ENCODE assay signal across 8 cellular contexts in the genomic region with DNA sequence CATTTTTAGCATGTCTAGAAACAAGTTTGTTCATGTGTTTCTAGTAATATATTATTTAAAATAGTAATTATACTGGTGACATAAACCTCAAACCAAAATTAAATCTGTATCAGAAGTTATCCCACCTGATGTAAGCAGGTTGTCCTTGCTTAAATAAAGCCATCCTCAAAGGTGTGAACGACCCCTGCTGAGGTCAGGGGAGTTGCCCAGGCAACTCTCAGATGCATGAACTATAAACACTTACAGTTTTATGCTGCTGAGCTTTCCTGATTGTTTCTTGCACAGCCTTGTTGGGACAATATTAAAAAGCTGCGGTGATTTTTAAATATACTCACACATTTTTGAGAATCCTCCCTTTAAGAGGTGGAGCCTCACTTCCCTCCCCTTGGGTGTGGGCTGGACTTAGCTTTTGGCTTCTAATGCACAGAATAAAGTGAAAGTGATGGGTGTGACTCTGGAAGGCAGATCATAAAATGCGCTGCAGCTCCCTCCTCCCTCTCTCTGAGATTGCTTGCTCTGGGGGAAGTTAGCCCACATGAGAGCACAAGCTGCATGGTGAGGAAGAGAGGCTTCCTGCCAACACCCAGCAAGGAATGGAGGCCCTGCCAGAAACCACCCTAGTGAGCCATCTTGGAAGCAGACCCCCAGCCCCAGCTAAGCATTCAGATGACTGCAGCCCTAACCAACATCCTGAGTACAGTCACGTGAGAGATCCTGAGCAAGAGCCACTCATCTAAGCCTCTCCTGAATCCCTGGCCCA.
DNase-seq lines count a peak whose midpoint lies in the region; ATAC-seq, FAIRE-seq and TF ChIP-seq lines count a peak whose summit lies in the region.

No MANE protein-coding gene starts in this region.

- peak overlapping the region; percentile 52 for H3K4me3 Mint-ChIP-seq in MCF 10A (ENCODE audit: unreplicated experiment)

- peak; percentile 27 for TF ChIP-seq POLR2A in GM19193 (IDR thresholded peaks at IDR 0.05; ENCODE audit: extremely low read depth, insufficient read depth, insufficient read length)

- CTCF ChIA-PET in MCF 10A (lab: Yijun Ruan, JAX) = interaction anchor here (0.5 to 1.4 kb wide), 4 partner anchors 20 to 102 kb away, joined by 3 to 13 read pairs (median 4); no protein-coding TSS in a partner anchor

- TF ChIP-seq CTCF in MCF 10A (IDR thresholded peaks at IDR 0.05; ENCODE audit: unreplicated experiment) = no peak

- H3K27ac Mint-ChIP-seq in MCF 10A (ENCODE audit: low read depth, unreplicated experiment) = no peak overlapping the region

- peaks cover 25% of the 10 kb centered on the region for H3K4me1 Mint-ChIP-seq in MCF 10A (ENCODE audit: insufficient read depth, unreplicated experiment)

- H3K9me3 Mint-ChIP-seq in MCF 10A (ENCODE audit: unreplicated experiment) = no peaks in the 10 kb centered on the region

- FAIRE-seq in urothelium cell line (lab: Jason Lieb, UNC) = peak; percentile 68
- FAIRE-seq in frontal cortex (lab: Jason Lieb, UNC) = no peak

- intact Hi-C loops in MCF 10A (cut with micrococcal nuclease) = no loop called here

- no peaks in the 10 kb centered on the region for H3K36me3 Mint-ChIP-seq in MCF 10A (ENCODE audit: insufficient read depth, unreplicated experiment)

- H3K27me3 Mint-ChIP-seq in MCF 10A (ENCODE audit: insufficient read depth, unreplicated experiment) = no peaks in the 10 kb centered on the region

- DNase-seq in AG20443 (ENCODE audit: low spot score) (peak; percentile 87), MCF 10A (ENCODE audit: unreplicated experiment) (peak; percentile 92), medulla oblongata (ENCODE audit: extremely low spot score) (peak; percentile 10), urothelium cell line (ENCODE audit: low spot score) (peak; percentile 75), frontal cortex (ENCODE audit: low spot score in 2 of 2) (no peak)

- ATAC-seq in HG03565 (IDR thresholded peaks at IDR 0.05; ENCODE audit: unreplicated experiment) = peak; percentile 81
- ATAC-seq in SK-N-SH treated with all-trans-retinoic acid at 6 μM for 48 hours = peak; percentile 95

- no TSS peak for BruUV-seq in MCF 10A (replicated peaks; lab: Mats Ljungman, UMichigan)

- POLR2A ChIA-PET in MCF 10A (lab: Yijun Ruan, JAX) = interaction anchor here (0.6 to 1.3 kb wide), 5 partner anchors 9 to 579 kb away, joined by 3 to 19 read pairs (median 3); no protein-coding TSS in a partner anchor

TF ChIP-seq in SK-N-SH treated with all-trans-retinoic acid at 6 μM for 48 hours, 23 proteins besides CTCF, POLR2A, EP300 and RAD21:
- TF ChIP-seq GLIS3 (CRISPR knock-in tag; IDR thresholded peaks at IDR 0.05) = no peak
- TF ChIP-seq TCF4 (CRISPR knock-in tag; IDR thresholded peaks at IDR 0.05; ENCODE audit: borderline replicate concordance) = no peak
- no peak for TF ChIP-seq ZNF8 (CRISPR knock-in tag; IDR thresholded peaks at IDR 0.05)
- TF ChIP-seq ZC3H10 (CRISPR knock-in tag; IDR thresholded peaks at IDR 0.05) = no peak
- no peak for TF ChIP-seq SNAI2 (CRISPR knock-in tag; IDR thresholded peaks at IDR 0.05)
- no peak for TF ChIP-seq PPARA (CRISPR knock-in tag; IDR thresholded peaks at IDR 0.05; ENCODE audit: borderline replicate concordance)
- no peak for TF ChIP-seq RARB (CRISPR knock-in tag; IDR thresholded peaks at IDR 0.05)
- TF ChIP-seq, protein P1, sequence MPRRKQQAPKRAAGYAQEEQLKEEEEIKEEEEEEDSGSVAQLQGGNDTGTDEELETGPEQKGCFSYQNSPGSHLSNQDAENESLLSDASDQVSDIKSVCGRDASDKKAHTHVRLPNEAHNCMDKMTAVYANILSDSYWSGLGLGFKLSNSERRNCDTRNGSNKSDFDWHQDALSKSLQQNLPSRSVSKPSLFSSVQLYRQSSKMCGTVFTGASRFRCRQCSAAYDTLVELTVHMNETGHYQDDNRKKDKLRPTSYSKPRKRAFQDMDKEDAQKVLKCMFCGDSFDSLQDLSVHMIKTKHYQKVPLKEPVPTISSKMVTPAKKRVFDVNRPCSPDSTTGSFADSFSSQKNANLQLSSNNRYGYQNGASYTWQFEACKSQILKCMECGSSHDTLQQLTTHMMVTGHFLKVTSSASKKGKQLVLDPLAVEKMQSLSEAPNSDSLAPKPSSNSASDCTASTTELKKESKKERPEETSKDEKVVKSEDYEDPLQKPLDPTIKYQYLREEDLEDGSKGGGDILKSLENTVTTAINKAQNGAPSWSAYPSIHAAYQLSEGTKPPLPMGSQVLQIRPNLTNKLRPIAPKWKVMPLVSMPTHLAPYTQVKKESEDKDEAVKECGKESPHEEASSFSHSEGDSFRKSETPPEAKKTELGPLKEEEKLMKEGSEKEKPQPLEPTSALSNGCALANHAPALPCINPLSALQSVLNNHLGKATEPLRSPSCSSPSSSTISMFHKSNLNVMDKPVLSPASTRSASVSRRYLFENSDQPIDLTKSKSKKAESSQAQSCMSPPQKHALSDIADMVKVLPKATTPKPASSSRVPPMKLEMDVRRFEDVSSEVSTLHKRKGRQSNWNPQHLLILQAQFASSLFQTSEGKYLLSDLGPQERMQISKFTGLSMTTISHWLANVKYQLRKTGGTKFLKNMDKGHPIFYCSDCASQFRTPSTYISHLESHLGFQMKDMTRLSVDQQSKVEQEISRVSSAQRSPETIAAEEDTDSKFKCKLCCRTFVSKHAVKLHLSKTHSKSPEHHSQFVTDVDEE (CRISPR knock-in tag; IDR thresholded peaks at IDR 0.05) = no peak
- TF ChIP-seq, protein P2, sequence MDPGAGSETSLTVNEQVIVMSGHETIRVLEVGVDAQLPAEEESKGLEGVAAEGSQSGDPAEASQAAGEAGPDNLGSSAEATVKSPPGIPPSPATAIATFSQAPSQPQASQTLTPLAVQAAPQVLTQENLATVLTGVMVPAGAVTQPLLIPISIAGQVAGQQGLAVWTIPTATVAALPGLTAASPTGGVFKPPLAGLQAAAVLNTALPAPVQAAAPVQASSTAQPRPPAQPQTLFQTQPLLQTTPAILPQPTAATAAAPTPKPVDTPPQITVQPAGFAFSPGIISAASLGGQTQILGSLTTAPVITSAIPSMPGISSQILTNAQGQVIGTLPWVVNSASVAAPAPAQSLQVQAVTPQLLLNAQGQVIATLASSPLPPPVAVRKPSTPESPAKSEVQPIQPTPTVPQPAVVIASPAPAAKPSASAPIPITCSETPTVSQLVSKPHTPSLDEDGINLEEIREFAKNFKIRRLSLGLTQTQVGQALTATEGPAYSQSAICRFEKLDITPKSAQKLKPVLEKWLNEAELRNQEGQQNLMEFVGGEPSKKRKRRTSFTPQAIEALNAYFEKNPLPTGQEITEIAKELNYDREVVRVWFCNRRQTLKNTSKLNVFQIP (CRISPR knock-in tag; IDR thresholded peaks at IDR 0.05; ENCODE audit: borderline replicate concordance, low read depth) = no peak
- no peak for TF ChIP-seq ZNF70 (CRISPR knock-in tag; IDR thresholded peaks at IDR 0.05)
- TF ChIP-seq BACH2 (CRISPR knock-in tag; IDR thresholded peaks at IDR 0.05; ENCODE audit: borderline replicate concordance) = no peak
- no peak for TF ChIP-seq ISL1 (CRISPR knock-in tag; IDR thresholded peaks at IDR 0.05)
- no peak for TF ChIP-seq ARNTL (CRISPR knock-in tag; IDR thresholded peaks at IDR 0.05; ENCODE audit: borderline replicate concordance, low read depth)

Comparison
In these comparisons a context has a peak if more than half of its experiments do, and no peak if none do; other contexts are left out.
1. DNase-seq: peak in AG20443 (single experiment), MCF 10A (single experiment), medulla oblongata (single experiment) and urothelium cell line (single experiment); none in frontal cortex (0 of 2).